ENCODE assay signal across 21 cellular contexts in genomic region chr6:38782616-38783015, GRCh38.
"Had no signal": no experiment of that assay in that cellular context is flagged by ENCODE, and none has a peak within 500 bp of the region (broad histone marks: within the 10 kb centered on the region; RNA-seq: fewer than 3 reads in every experiment).

No MANE protein-coding gene starts in this region.

- H3K9me2 ChIP-seq: SK-N-SH had no signal

- DNase-seq: IMR-90, Kasumi-1, MM.1S, NCI-H1092, NCI-H1105 treated with DMSO at 0.1 percent for 48 hours, NCI-H1417 treated with DMSO at 0.1 percent for 48 hours, NCI-H187, NCI-H2029, NCI-H2081 treated with DMSO at 0.1 percent for 48 hours, NCI-H2171, NCI-H226, NCI-H446, NCI-H510A, NCI-H524 treated with DMSO at 0.1 percent for 48 hours, NCI-H69, NCI-H774, PC-3, SHP77, SK-N-SH had no signal

- H3K9me3 ChIP-seq: SK-N-SH had no signal

- H3K27ac ChIP-seq: KMS-11, RWPE1 had no signal

- H3K4me2 ChIP-seq: KMS-11, SK-N-SH had no signal
